ENCODE assay signal across 13 cellular contexts in genomic region chr17:40301315-40301714, GRCh38. TPM values are rescaled to one million over a fixed set of nuclear protein-coding genes. Genes with fewer than 3 reads are reported as not detected.
DNase-seq lines count a peak whose midpoint lies in the region; ATAC-seq and TF ChIP-seq lines count a peak whose summit lies in the region.
"Had no signal": no experiment of that assay in that cellular context is flagged by ENCODE, and none has a peak within 500 bp of the region (broad histone marks: within the 10 kb centered on the region; RNA-seq: fewer than 3 reads in every experiment).

No MANE protein-coding gene starts in this region.

- WGBS in psoas muscle, 3 donors = 62 to 69% (median 68%) methylated on average over 4 of the region's 4 CpGs

- H3K4me1 Mint-ChIP-seq in T-cell = peaks cover 14 to 16% (median 15%) of the 10 kb centered on the region in 3 donors

- TF ChIP-seq CTCF in epithelial cell of proximal tubule (conservative IDR thresholded peaks at IDR 0.05; ENCODE audit: low read depth, low read length) (peak; percentile 52), psoas muscle (IDR thresholded peaks at IDR 0.05) (peak; percentile 31)

- H3K4me3 ChIP-seq in epithelial cell of proximal tubule (ENCODE audit: low read depth, low read length) (no peak overlapping the region), psoas muscle (no peak overlapping the region)
- H3K4me3 ChIP-seq: thoracic aorta had no signal

- H3K36me3 Mint-ChIP-seq in T-cell = no peaks in the 10 kb centered on the region
- H3K36me3 Mint-ChIP-seq: natural killer cell had no signal

- no peaks in the 10 kb centered on the region for H3K27me3 Mint-ChIP-seq in T-cell

- H3K4me3 Mint-ChIP-seq in T-cell = no peak overlapping the region
- H3K4me3 Mint-ChIP-seq: activated T-helper 1 cell treated with anti-CD3 and anti-CD28 coated beads, Interleukin-12 subunit alpha, Interleukin-12 subunit beta, Interleukin-2, Interleukin-4 antibody, amounts not matched to agents 30 ng/mL and 10 ng/mL and 1 ng/mL, durations not matched to agents 14 hours and 24 hours and 36 hours; natural killer cell had no signal

- H3K9me3 ChIP-seq in psoas muscle = no peaks in the 10 kb centered on the region
- H3K9me3 ChIP-seq: thoracic aorta had no signal

- H3K36me3 ChIP-seq in psoas muscle (ENCODE audit: insufficient read depth in 1 of 2, low read depth in 1 of 2) = no peaks in the 10 kb centered on the region
- H3K36me3 ChIP-seq: thoracic aorta had no signal

- H3K27ac Mint-ChIP-seq in T-cell = no peak overlapping the region
- H3K27ac Mint-ChIP-seq: activated T-helper 1 cell treated with anti-CD3 and anti-CD28 coated beads, Interleukin-12 subunit alpha, Interleukin-12 subunit beta, Interleukin-2, Interleukin-4 antibody, amounts not matched to agents 30 ng/mL and 10 ng/mL and 1 ng/mL, durations not matched to agents 14 hours and 24 hours and 36 hours; natural killer cell had no signal

- H3K9me3 Mint-ChIP-seq in T-cell = no peaks in the 10 kb centered on the region
- H3K9me3 Mint-ChIP-seq: activated T-helper 1 cell treated with anti-CD3 and anti-CD28 coated beads, Interleukin-12 subunit alpha, Interleukin-12 subunit beta, Interleukin-2, Interleukin-4 antibody, amounts not matched to agents 30 ng/mL and 10 ng/mL and 1 ng/mL, durations not matched to agents 14 hours and 24 hours and 36 hours; natural killer cell had no signal

- POLR2A ChIA-PET in HEK293T (lab: Yijun Ruan, JAX) = interaction anchor here (0.7 to 2.4 kb wide), 3 partner anchors 13 to 53 kb away, joined by 3 to 6 read pairs (median 3); partner anchors contain the start of gene CDC6
- POLR2A ChIA-PET in T-cell (lab: Charles Lee) = no interaction called here

- no peak for ATAC-seq in psoas muscle
- ATAC-seq in T-cell (replicated peaks in 1 of 4) = no peak
- ATAC-seq: natural killer cell had no signal

- no peak overlapping the region for H3K27ac ChIP-seq in psoas muscle
- H3K27ac ChIP-seq: thoracic aorta had no signal

- no peaks in the 10 kb centered on the region for H3K27me3 ChIP-seq in psoas muscle (ENCODE audit: insufficient read depth in 3 of 3, low read length in 2 of 3)

- peak; percentile 8 for DNase-seq in NCI-H2171 treated with DMSO at 0.1 percent for 48 hours (lab: John Stamatoyannopoulos, UW)
- DNase-seq in NCI-H2171 (lab: John Stamatoyannopoulos, UW) = no peak
- peak; percentile 13 for DNase-seq in NCI-H2107 treated with DMSO at 0.1 percent for 48 hours (lab: John Stamatoyannopoulos, UW; ENCODE audit: unreplicated experiment)
- DNase-seq in epithelial cell of proximal tubule (ENCODE audit: low read depth) = no peak
- DNase-seq in psoas muscle = peak in 1 of 2 donors; percentile 45
- DNase-seq in HEK293T (ENCODE audit: extremely low spot score) = no peak
- no peak for DNase-seq in T-cell
- no peak for DNase-seq in activated CD4-positive, alpha-beta T cell treated with anti-CD3 and anti-CD28 coated beads for 48 hours
- DNase-seq: natural killer cell; NCI-H774; stimulated activated CD4-positive, alpha-beta T cell treated with anti-CD3 and anti-CD28 coated beads, Interleukin-4, amount 100 ng/mL, for 1 hour had no signal

- intact Hi-C loops in psoas muscle (cut with DNase I) = loop anchor here in 1 of 2 donors (2.0 to 10.0 kb wide), 2 partner anchors 109 to 233 kb away; no protein-coding TSS in a partner anchor

- CTCF ChIA-PET in HEK293T (lab: Yijun Ruan, JAX) = interaction anchor here (2.1 to 3.4 kb wide), 2 partner anchors 16 to 53 kb away, joined by 10 to 31 read pairs; no protein-coding TSS in a partner anchor
- CTCF ChIA-PET in T-cell (lab: Charles Lee) = interaction anchor here (1.0 to 3.3 kb wide), 5 partner anchors 8 to 206 kb away, joined by 3 to 69 read pairs (median 7); partner anchors contain the start of gene TOP2A (in 1 of the 2)

- peaks cover 28% of the 10 kb centered on the region for H3K4me1 ChIP-seq in psoas muscle

TF ChIP-seq in HEK293T, 16 proteins besides CTCF, POLR2A, EP300 and RAD21:
- TF ChIP-seq FOXM1 (IDR thresholded peaks at IDR 0.05; ENCODE audit: borderline replicate concordance) = no peak
- no peak for TF ChIP-seq ZNF384 (IDR thresholded peaks at IDR 0.05)
- no peak for TF ChIP-seq NFRKB (IDR thresholded peaks at IDR 0.05)
- TF ChIP-seq FOXA1 (IDR thresholded peaks at IDR 0.05) = no peak
- no peak for TF ChIP-seq ARNT (IDR thresholded peaks at IDR 0.05)
- TF ChIP-seq PKNOX1 (IDR thresholded peaks at IDR 0.05) = no peak
- TF ChIP-seq TARDBP (IDR thresholded peaks at IDR 0.05) = no peak
- no peak for TF ChIP-seq SUZ12 (IDR thresholded peaks at IDR 0.05)
- TF ChIP-seq SP1 (IDR thresholded peaks at IDR 0.05) = no peak
- TF ChIP-seq CTBP1 (IDR thresholded peaks at IDR 0.05; ENCODE audit: borderline replicate concordance) = no peak
- no peak for TF ChIP-seq HDGF (IDR thresholded peaks at IDR 0.05; ENCODE audit: borderline replicate concordance)
- no peak for TF ChIP-seq L3MBTL2 (conservative IDR thresholded peaks at IDR 0.05)

RNA-seq across cellular contexts. Expression of gene RARA, which starts 7.7 kb away (rescaled TPM):
- 19.5 and 21.9 TPM in 2 replicates for total RNA-seq in epithelial cell of proximal tubule
- total RNA-seq in psoas muscle = 10 to 100 TPM; 15.0 to 51.1 (median 44.6) TPM
- polyA plus RNA-seq in psoas muscle = 10 to 100 TPM; 15.0 to 76.9 (median 18.6) TPM
- 10 to 100 TPM; 46.8 to 90.7 (median 69.1) TPM for total RNA-seq in T-cell

RNA-seq across cellular contexts. Expression of gene CDC6, which starts 13.6 kb away (rescaled TPM):
- total RNA-seq in epithelial cell of proximal tubule = 49.2 and 66.5 TPM in 2 replicates
- under 1 TPM; 0.27 to 0.90 (median 0.42) TPM for total RNA-seq in psoas muscle
- 1 to 10 TPM in 2 of 3 donors, under 1 TPM in 1; 0.86 to 2.5 (median 1.4) TPM for polyA plus RNA-seq in psoas muscle
- total RNA-seq in T-cell = 1 to 10 TPM; 1.3 to 3.2 (median 2.1) TPM

Comparison
In these comparisons a context has a peak if more than half of its experiments do, and no peak if none do; other contexts are left out.
1. DNase-seq: peak in NCI-H2171 treated with DMSO at 0.1 percent for 48 hours (single experiment) and NCI-H2107 treated with DMSO at 0.1 percent for 48 hours (single experiment); none in NCI-H2171 (single experiment), epithelial cell of proximal tubule (single experiment), HEK293T (single experiment), T-cell (0 of 34) and activated CD4-positive, alpha-beta T cell treated with anti-CD3 and anti-CD28 coated beads for 48 hours (single experiment).
2. RNA of gene CDC6, which starts 13.6 kb away (total RNA-seq): 49.2 to 66.5 TPM in epithelial cell of proximal tubule; 1.3 to 3.2 TPM in T-cell and 0.27 to 0.90 TPM in psoas muscle; every median in the first group is over 10 times any median in the second.